In the genomic region with DNA sequence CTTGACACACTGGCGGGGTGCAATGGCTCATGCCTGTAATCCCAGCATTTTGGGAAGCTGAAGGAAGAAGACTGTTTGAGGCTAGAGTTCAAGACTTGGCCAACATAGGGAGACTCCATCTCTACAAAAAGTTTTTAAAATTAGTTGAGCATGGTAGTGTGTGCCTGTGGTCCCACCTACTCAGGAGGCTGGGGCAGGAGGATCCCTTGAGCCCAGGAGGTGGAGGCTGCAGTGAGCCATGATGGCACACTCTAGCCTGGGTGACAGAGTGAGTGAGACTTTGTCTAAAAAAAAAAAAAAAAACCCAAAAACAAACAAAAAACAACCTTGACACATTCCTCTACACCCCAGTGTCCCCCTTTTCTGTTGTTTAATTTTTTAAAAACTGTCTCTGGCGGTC, we compare ENCODE assay signal across 23 cellular contexts. TPM values are rescaled to one million over a fixed set of nuclear protein-coding genes. Genes with fewer than 3 reads are reported as not detected.
"Had no signal": no experiment of that assay in that cellular context is flagged by ENCODE, and none has a peak within 500 bp of the region (broad histone marks: within the 10 kb centered on the region; RNA-seq: fewer than 3 reads in every experiment).

No MANE protein-coding gene starts in this region.

- H3K9me3 Mint-ChIP-seq: activated CD4-positive, alpha-beta T cell treated with anti-CD3 and anti-CD28 coated beads, Interleukin-2, amount 10 ng/mL, durations not matched to agents 7 days and 5 days; activated CD8-positive, alpha-beta T cell treated with anti-CD3 and anti-CD28 coated beads for 36 hours; WTC11 had no signal

- ATAC-seq: Panc1, T-helper 17 cell, WTC11 had no signal

- H3K27me3 ChIP-seq: colonic mucosa, MG63 had no signal

- H3K36me3 Mint-ChIP-seq: WTC11 had no signal

- H3K27ac Mint-ChIP-seq: activated CD4-positive, alpha-beta T cell treated with anti-CD3 and anti-CD28 coated beads, Interleukin-2, amount 10 ng/mL, durations not matched to agents 7 days and 5 days; T-helper 17 cell; WTC11 had no signal

- H3K4me3 ChIP-seq: breast epithelium, colonic mucosa, MG63 had no signal

- DNase-seq: activated CD4-positive, alpha-beta T cell treated with anti-CD3 and anti-CD28 coated beads, Interleukin-2, amount 10 ng/mL, durations not matched to agents 7 days and 5 days; activated CD4-positive, CD25-positive, alpha-beta regulatory T cell treated with anti-CD3 and anti-CD28 coated beads, Interleukin-2, amount 50 U/mL, for 72 hours; activated gamma-delta T cell treated with Interleukin-2 at 50 U/mL for 16 hours; aorta; caudate nucleus; colonic mucosa; NCI-H1092 treated with DMSO at 0.1 percent for 48 hours; NCI-H1417 treated with DMSO at 0.1 percent for 48 hours; NCI-H1694; NCI-H2107; NCI-H345; NCI-H510A; NCI-H526 treated with DMSO at 0.1 percent for 48 hours; NK-92 treated with Interleukin-12 subunit alpha and Interleukin-12 subunit beta, amount 100 ng/mL, for 24 hours; RPMI8226; T-helper 17 cell; T-helper 9 cell had no signal

- H3K27me3 Mint-ChIP-seq: T-helper 17 cell had no signal

- H3K27ac ChIP-seq: breast epithelium, colonic mucosa had no signal

- H3K4me3 Mint-ChIP-seq: activated CD4-positive, alpha-beta T cell treated with anti-CD3 and anti-CD28 coated beads, Interleukin-2, amount 10 ng/mL, durations not matched to agents 7 days and 5 days; activated CD8-positive, alpha-beta T cell treated with anti-CD3 and anti-CD28 coated beads for 36 hours; T-helper 17 cell; WTC11 had no signal

- H3K9me3 ChIP-seq: breast epithelium, colonic mucosa, MG63 had no signal

RNA-seq across cellular contexts. Expression of gene LTK, which starts 24.0 kb away (rescaled TPM):
- total RNA-seq: SK-MEL-5 had no signal
